In genomic region chr20:37294262-37294981, GRCh38 we compare ENCODE assay signal across 9 cellular contexts.
A peak's percentile ranks its signal among the peaks of the same experiment; 100 is the strongest.
DNase-seq lines count a peak whose midpoint lies in the region; ATAC-seq and TF ChIP-seq lines count a peak whose summit lies in the region.
"Had no signal": no experiment of that assay in that cellular context is flagged by ENCODE, and none has a peak within 500 bp of the region (broad histone marks: within the 10 kb centered on the region; RNA-seq: fewer than 3 reads in every experiment).

No MANE protein-coding gene starts in this region.

- DNase-seq in HL-60 (ENCODE audit: low read depth in 1 of 2, low spot score in 1 of 2), result peak in 1 of 2 experiments; percentile 58
- peak; percentile 18 for DNase-seq in SKM-1 treated with dmso at 0.1 percent for 144 hours (lab: John Stamatoyannopoulos, UW; ENCODE audit: unreplicated experiment)
- peak; percentile 84 for DNase-seq in iris pigment epithelial cell (ENCODE audit: low read depth)
- DNase-seq in stimulated activated naive B cell treated with anti-CD40 and anti-IgM and Interleukin-4, amounts not matched to agents 10 μg/mL and 1 μg/mL and 100 μg/mL, for 72 hours, result no peak
- DNase-seq in NCI-H748 (lab: John Stamatoyannopoulos, UW; ENCODE audit: unreplicated experiment), result no peak
- DNase-seq in DMS79 treated with DMSO at 0.1 percent for 48 hours (lab: John Stamatoyannopoulos, UW), result no peak
- no peak for DNase-seq in Kasumi-1 (lab: John Stamatoyannopoulos, UW)

- H3K4me1 Mint-ChIP-seq in stimulated activated naive B cell treated with anti-CD40 and anti-IgM and Interleukin-4, amounts not matched to agents 10 μg/mL and 1 μg/mL and 100 μg/mL, for 72 hours, result peaks cover 34 to 56% of the 10 kb centered on the region in 2 donors

- peaks cover 37 to 47% of the 10 kb centered on the region in 2 donors for H3K36me3 Mint-ChIP-seq in stimulated activated naive B cell treated with anti-CD40 and anti-IgM and Interleukin-4, amounts not matched to agents 10 μg/mL and 1 μg/mL and 100 μg/mL, for 72 hours

- H3K27me3 Mint-ChIP-seq in stimulated activated naive B cell treated with anti-CD40 and anti-IgM and Interleukin-4, amounts not matched to agents 10 μg/mL and 1 μg/mL and 100 μg/mL, for 72 hours, result no peaks in the 10 kb centered on the region
- H3K27me3 Mint-ChIP-seq: activated CD4-positive, alpha-beta T cell treated with anti-CD3 and anti-CD28 coated beads for 36 hours had no signal

- peak overlapping the region; percentile 5 for H3K27ac Mint-ChIP-seq in stimulated activated naive B cell treated with anti-CD40 and anti-IgM and Interleukin-4, amounts not matched to agents 10 μg/mL and 1 μg/mL and 100 μg/mL, for 72 hours
- H3K27ac Mint-ChIP-seq: activated CD4-positive, alpha-beta T cell treated with anti-CD3 and anti-CD28 coated beads for 36 hours had no signal

- peak overlapping the region; percentile 35 for H3K27ac ChIP-seq in HL-60 (replicated peaks)

- ATAC-seq in stimulated activated naive B cell treated with anti-CD40 and anti-IgM and Interleukin-4, amounts not matched to agents 10 μg/mL and 1 μg/mL and 100 μg/mL, for 72 hours (replicated peaks), result no peak
- no peak for ATAC-seq in GM18520 (IDR thresholded peaks at IDR 0.05; ENCODE audit: unreplicated experiment)

- H3K4me3 ChIP-seq in HL-60 (replicated peaks; ENCODE audit: insufficient read depth, low read length), result no peak overlapping the region

- H3K27me3 ChIP-seq in HL-60 (ENCODE audit: insufficient read depth, poor library complexity, severe bottlenecking), result no peaks in the 10 kb centered on the region

- H3K4me3 Mint-ChIP-seq in stimulated activated naive B cell treated with anti-CD40 and anti-IgM and Interleukin-4, amounts not matched to agents 10 μg/mL and 1 μg/mL and 100 μg/mL, for 72 hours, result no peak overlapping the region
- H3K4me3 Mint-ChIP-seq: activated CD4-positive, alpha-beta T cell treated with anti-CD3 and anti-CD28 coated beads for 36 hours had no signal

- no peak for TF ChIP-seq CTCF in HL-60 (IDR thresholded peaks at IDR 0.05; ENCODE audit: insufficient read depth, low read length)

- H3K9me3 Mint-ChIP-seq in stimulated activated naive B cell treated with anti-CD40 and anti-IgM and Interleukin-4, amounts not matched to agents 10 μg/mL and 1 μg/mL and 100 μg/mL, for 72 hours, result peaks cover 4 to 5% of the 10 kb centered on the region in 2 donors

Comparison
In these comparisons a context has a peak if more than half of its experiments do, and no peak if none do; other contexts are left out.
1. DNase-seq: peak in SKM-1 treated with dmso at 0.1 percent for 144 hours (single experiment) and iris pigment epithelial cell (single experiment); none in stimulated activated naive B cell treated with anti-CD40 and anti-IgM and Interleukin-4, amounts not matched to agents 10 μg/mL and 1 μg/mL and 100 μg/mL, for 72 hours (single experiment), NCI-H748 (single experiment), DMS79 treated with DMSO at 0.1 percent for 48 hours (single experiment) and Kasumi-1 (0 of 2).